Comparison of ENCODE assay signal across 13 cellular contexts in the genomic region with DNA sequence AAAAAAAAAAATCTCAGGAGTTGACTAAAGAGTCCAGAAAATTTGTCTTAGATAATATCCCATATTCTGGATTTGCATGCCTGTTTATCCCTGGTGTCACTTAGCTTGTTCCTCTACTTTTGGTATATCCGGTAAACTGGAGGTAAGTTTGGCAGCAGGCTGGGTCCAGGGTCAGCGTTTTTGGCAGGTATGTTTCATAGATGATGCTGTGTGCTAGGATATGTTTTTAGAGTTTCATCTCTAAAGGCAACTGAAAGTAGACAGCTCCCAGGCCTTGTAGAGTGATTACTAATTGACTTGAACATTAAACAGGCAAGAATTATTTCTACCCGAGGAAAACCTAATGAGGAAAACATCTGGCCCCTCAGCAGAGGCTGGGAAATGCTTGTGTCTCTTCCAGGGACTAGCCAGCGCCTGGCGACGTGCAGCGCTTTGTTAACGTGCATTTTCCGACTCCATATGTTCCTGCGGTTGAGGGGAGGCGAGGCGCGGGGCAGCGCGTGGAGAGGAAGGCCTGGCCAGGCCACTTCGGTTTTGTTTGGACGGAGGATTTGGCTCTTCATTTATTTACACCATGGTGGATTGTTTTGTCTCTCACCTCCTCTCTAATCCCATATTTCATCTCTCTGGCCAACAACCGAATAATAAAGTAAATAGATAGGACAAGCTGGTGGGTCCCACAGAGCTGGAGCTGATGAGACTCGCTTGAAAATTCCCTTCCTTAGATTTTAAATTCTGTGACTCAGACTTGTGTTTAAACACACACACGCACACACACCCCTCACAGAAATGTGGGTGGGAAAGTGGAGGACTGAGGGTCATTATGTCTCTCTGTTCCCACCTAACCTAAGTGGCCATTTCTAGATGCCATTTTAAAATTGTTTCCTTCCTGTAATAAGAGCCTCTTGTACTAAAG.
A peak's percentile ranks its signal among the peaks of the same experiment; 100 is the strongest.
DNase-seq lines count a peak whose midpoint lies in the region; ATAC-seq and TF ChIP-seq lines count a peak whose summit lies in the region.
"Had no signal": no experiment of that assay in that cellular context is flagged by ENCODE, and none has a peak within 500 bp of the region (broad histone marks: within the 10 kb centered on the region; RNA-seq: fewer than 3 reads in every experiment).

No MANE protein-coding gene starts in this region.

- H3K4me3 ChIP-seq in gastroesophageal sphincter, result no peak overlapping the region
- H3K4me3 ChIP-seq in rectal smooth muscle tissue (ENCODE audit: low read length), result no peak overlapping the region

- no peak overlapping the region for H3K9ac ChIP-seq in rectal smooth muscle tissue (ENCODE audit: low read length)

- H3K36me3 ChIP-seq in gastroesophageal sphincter, result no peaks in the 10 kb centered on the region
- H3K36me3 ChIP-seq in rectal smooth muscle tissue (ENCODE audit: control insufficient read depth, insufficient read depth, low read length), result no peaks in the 10 kb centered on the region

- H3K27me3 ChIP-seq in gastroesophageal sphincter (no peaks in the 10 kb centered on the region), rectal smooth muscle tissue (ENCODE audit: control insufficient read depth, insufficient read depth, low read length) (no peaks in the 10 kb centered on the region)

- no peaks in the 10 kb centered on the region for H3K9me3 ChIP-seq in gastroesophageal sphincter

- H3K27ac ChIP-seq in gastroesophageal sphincter (peak overlapping the region in 3 of 4 donors; percentile 48 to 67 (median 57)), rectal smooth muscle tissue (ENCODE audit: low read depth, low read length) (peak overlapping the region; percentile 68)

- H3K4me1 ChIP-seq in gastroesophageal sphincter (peaks cover 0 to 18% (median 0%) of the 10 kb centered on the region in 3 donors), rectal smooth muscle tissue (ENCODE audit: control insufficient read depth, insufficient read depth, low read length) (peaks cover 6% of the 10 kb centered on the region)

- TF ChIP-seq CTCF in gastroesophageal sphincter (IDR thresholded peaks at IDR 0.05), result no peak

- ATAC-seq in SK-N-SH treated with all-trans-retinoic acid at 6 μM for 48 hours (no peak), gastroesophageal sphincter (no peak), GM19467 (IDR thresholded peaks at IDR 0.05; ENCODE audit: unreplicated experiment) (no peak), GM21576 (IDR thresholded peaks at IDR 0.05; ENCODE audit: unreplicated experiment) (no peak), esophagus mucosa (no peak)
- ATAC-seq: stimulated activated effector memory CD8-positive, alpha-beta T cell treated with anti-CD3 and anti-CD28 coated beads, Interleukin-12 subunit alpha, Interleukin-12 subunit beta, amount 100 ng/mL, for 72 hours had no signal

- DNase-seq in ELR (ENCODE audit: low read depth), result peak; percentile 22
- no peak for DNase-seq in stimulated activated naive CD4-positive, alpha-beta T cell (lab: John Stamatoyannopoulos, UW)
- DNase-seq: activated CD4-positive, alpha-beta T cell treated with anti-CD3 and anti-CD28 coated beads for 1 hour; activated T-cell treated with anti-CD3 and anti-CD28 coated beads, Interleukin-2, amount 50 U/mL, for 24 hours; foreskin melanocyte; stimulated activated CD4-positive, alpha-beta T cell treated with anti-CD3 and anti-CD28 coated beads, Interleukin-4, amount 100 ng/mL, for 4 hours had no signal

- TF ChIP-seq EP300 in gastroesophageal sphincter (IDR thresholded peaks at IDR 0.05), result no peak

- TF ChIP-seq POLR2A in gastroesophageal sphincter (IDR thresholded peaks at IDR 0.05), result no peak

- WGBS in gastroesophageal sphincter (ENCODE audit: low coverage in 1 of 2), 2 donors, result 0 to 38% methylated on average over 3 to 15 of the region's 20 CpGs

TF ChIP-seq in SK-N-SH treated with all-trans-retinoic acid at 6 μM for 48 hours, 23 proteins besides CTCF, POLR2A, EP300 and RAD21:
- TF ChIP-seq ISL1 (CRISPR knock-in tag; IDR thresholded peaks at IDR 0.05) (no peak), TCF4 (CRISPR knock-in tag; IDR thresholded peaks at IDR 0.05; ENCODE audit: borderline replicate concordance) (peak; percentile 38; the same call in 1 of the 2 replicates)
